Comparison of ENCODE assay signal across 28 cellular contexts in genomic region chr4:1416051-1416947, GRCh38. TPM values are rescaled to one million over a fixed set of nuclear protein-coding genes. Genes with fewer than 3 reads are reported as not detected.
DNase-seq lines count a peak whose midpoint lies in the region; ATAC-seq, FAIRE-seq and TF ChIP-seq lines count a peak whose summit lies in the region.
"Had no signal": no experiment of that assay in that cellular context is flagged by ENCODE, and none has a peak within 500 bp of the region (broad histone marks: within the 10 kb centered on the region; RNA-seq: fewer than 3 reads in every experiment).

No MANE protein-coding gene starts in this region.

- H3F3A ChIP-seq in GM23338 (replicated peaks; ENCODE audit: low read depth) = 0 out of 2 replicates have a peak, but pooled peaks cover 3% of the 10 kb centered on the region

- H3K36me3 ChIP-seq in GM23338 (ENCODE audit: insufficient read depth) = no peaks in the 10 kb centered on the region
- H3K36me3 ChIP-seq in small intestine (ENCODE audit: control insufficient read depth in 2 of 2, insufficient read depth in 2 of 2, low read length in 2 of 2) = no peaks in the 10 kb centered on the region
- H3K36me3 ChIP-seq: BLaER1 treated with 17β-estradiol and CSF1 and Interleukin-3, amounts not matched to agents 10 nM and 100 nM had no signal

- H3K27ac Mint-ChIP-seq in GM23338 = no peak overlapping the region
- H3K27ac Mint-ChIP-seq: endodermal cell, immature natural killer cell, memory B cell had no signal

- H3K4me1 Mint-ChIP-seq in GM23338 = peaks cover 3% of the 10 kb centered on the region; the same call in 2 of the 3 replicates
- H3K4me1 Mint-ChIP-seq: endodermal cell, memory B cell had no signal

- H3K27ac ChIP-seq in GM23338 (ENCODE audit: low read depth) (no peak overlapping the region), small intestine (ENCODE audit: low read depth in 1 of 2, low read length in 1 of 2) (no peak overlapping the region)
- H3K27ac ChIP-seq: BLaER1 treated with 17β-estradiol and CSF1 and Interleukin-3, amounts not matched to agents 10 nM and 100 nM; skin epidermis had no signal

- no peak overlapping the region; the same call in 2 of the 3 replicates for H3K4me3 Mint-ChIP-seq in GM23338
- H3K4me3 Mint-ChIP-seq: central memory CD8-positive, alpha-beta T cell; memory B cell had no signal

- no peak for FAIRE-seq in small intestine (lab: Jason Lieb, UNC)
- FAIRE-seq: GM19239, H54 had no signal

- H2AFZ ChIP-seq in GM23338 = no peak overlapping the region

- H3K27me3 ChIP-seq in GM23338 (ENCODE audit: insufficient read depth) (peaks cover 30% of the 10 kb centered on the region), small intestine (ENCODE audit: control insufficient read depth in 2 of 2, insufficient read depth in 2 of 2, low read length in 2 of 2) (peaks cover 3 to 35% of the 10 kb centered on the region in 2 donors)

- no peaks in the 10 kb centered on the region for H3K79me2 ChIP-seq in GM23338 (replicated peaks; ENCODE audit: insufficient read depth)

- H3K4me1 ChIP-seq in GM23338 (ENCODE audit: insufficient read depth) = no peaks in the 10 kb centered on the region
- H3K4me1 ChIP-seq in small intestine (ENCODE audit: control insufficient read depth in 2 of 2, insufficient read depth in 1 of 2, low read depth in 1 of 2, low read length in 1 of 2) = no peaks in the 10 kb centered on the region
- H3K4me1 ChIP-seq: BLaER1 treated with 17β-estradiol and CSF1 and Interleukin-3, amounts not matched to agents 10 nM and 100 nM had no signal

- no peaks in the 10 kb centered on the region for H3K36me3 Mint-ChIP-seq in GM23338 (ENCODE audit: low read depth)
- H3K36me3 Mint-ChIP-seq: immature natural killer cell, memory B cell had no signal

- WGBS in small intestine, 3 donors = 59 to 66% (median 63%) methylated on average over 25 to 27 of the region's 27 CpGs

- no peak for TF ChIP-seq CTCF in GM23338 (conservative IDR thresholded peaks at IDR 0.05; ENCODE audit: low read depth in 2 of 2)

- no peaks in the 10 kb centered on the region for H3K9me3 ChIP-seq in small intestine (ENCODE audit: control insufficient read depth, low read depth)

- H3K9me2 ChIP-seq in GM23338 (ENCODE audit: insufficient read depth) = no peaks in the 10 kb centered on the region

- DNase-seq in activated CD8-positive, alpha-beta memory T cell treated with anti-CD3 and anti-CD28 coated beads for 24 hours = peak; percentile 54
- no peak for DNase-seq in activated CD8-positive, alpha-beta memory T cell treated with anti-CD3 and anti-CD28 coated beads, Interleukin-2, amount 50 U/mL, for 4 hours
- DNase-seq in GM23338 (ENCODE audit: low spot score) = no peak
- DNase-seq in ecto neural progenitor cell (ENCODE audit: low spot score) = peak; percentile 43
- peak; percentile 64 for DNase-seq in posterior vena cava (ENCODE audit: low spot score)
- DNase-seq in small intestine = no peak
- DNase-seq in SK-N-DZ (ENCODE audit: low spot score) = no peak
- no peak for DNase-seq in OCI-M2 (lab: John Stamatoyannopoulos, UW; ENCODE audit: unreplicated experiment)
- DNase-seq: activated CD4-positive, CD25-positive, alpha-beta regulatory T cell; activated effector memory CD4-positive, alpha-beta T cell treated with Interleukin-2 at 50 U/mL for 16 hours; amygdala; GDM1; immature natural killer cell; NCI-H774; OCI-M1; stimulated activated CD4-positive, alpha-beta T cell treated with anti-CD3 and anti-CD28 coated beads, Interleukin-4, amount 100 ng/mL, for 1 hour; T-helper 9 cell had no signal

- no peak overlapping the region for H3K4me2 ChIP-seq in GM23338
- H3K4me2 ChIP-seq: BLaER1 treated with 17β-estradiol and CSF1 and Interleukin-3, amounts not matched to agents 10 nM and 100 nM had no signal

- intact Hi-C loops in posterior vena cava (cut with DNase I) = no loop called here

- H3K27me3 Mint-ChIP-seq in GM23338 (ENCODE audit: insufficient read depth, low read depth, poor library complexity) = peaks cover 41% of the 10 kb centered on the region

- H3K4me3 ChIP-seq in GM23338 = no peak overlapping the region
- no peak overlapping the region for H3K4me3 ChIP-seq in small intestine (ENCODE audit: low read depth in 1 of 2, low read length in 2 of 2)
- H3K4me3 ChIP-seq: BLaER1 treated with 17β-estradiol and CSF1 and Interleukin-3, amounts not matched to agents 10 nM and 100 nM; skin epidermis had no signal

- no peaks in the 10 kb centered on the region; the same call in 2 of the 3 replicates for H3K9me3 Mint-ChIP-seq in GM23338
- H3K9me3 Mint-ChIP-seq: central memory CD8-positive, alpha-beta T cell; endodermal cell; immature natural killer cell; memory B cell had no signal

- no peaks in the 10 kb centered on the region for H4K20me1 ChIP-seq in GM23338 (replicated peaks; ENCODE audit: insufficient read depth)

- peak; percentile 4; the same call in 1 of the 3 replicates for ATAC-seq in GM23338
- ATAC-seq: naive thymus-derived CD4-positive, alpha-beta T cell had no signal

TF ChIP-seq in GM23338, 12 proteins besides CTCF, POLR2A, EP300 and RAD21:
- TF ChIP-seq STAT1 (IDR thresholded peaks at IDR 0.05; ENCODE audit: unreplicated experiment) = no peak
- TF ChIP-seq ZNF462 (CRISPR knock-in tag; IDR thresholded peaks at IDR 0.05) = no peak
- no peak for TF ChIP-seq ETS1 (IDR thresholded peaks at IDR 0.05)

RNA-seq across cellular contexts. Expression of gene NKX1-1, which starts 10.1 kb away (rescaled TPM):
- total RNA-seq in GM23338 (2014; rRNA removed; shearing (Covaris generic)) = not detected in 2 replicates
- polyA plus RNA-seq in GM23338 (2016; fragmentation: Nextera tagmentation; extraction: Ambion mirVana) = not detected in 2 replicates
- not detected for total RNA-seq in posterior vena cava
- not detected for polyA plus RNA-seq in small intestine
- not detected in 2 replicates for polyA plus RNA-seq in SK-N-DZ (2014; cell fraction: cytosol; rRNA removed)
- not detected in 2 replicates for polyA plus RNA-seq in SK-N-DZ (2014; cell fraction: nucleus; rRNA removed)
- total RNA-seq: A673; endodermal cell; naive thymus-derived CD4-positive, alpha-beta T cell; SK-MEL-5; urinary bladder had no signal
- polyA plus RNA-seq: immature natural killer cell; naive thymus-derived CD4-positive, alpha-beta T cell; urinary bladder had no signal

Comparison
In these comparisons a context has a peak if more than half of its experiments do, and no peak if none do; other contexts are left out.
1. DNase-seq: peak in activated CD8-positive, alpha-beta memory T cell treated with anti-CD3 and anti-CD28 coated beads for 24 hours (single experiment), ecto neural progenitor cell (single experiment) and posterior vena cava (single experiment); none in activated CD8-positive, alpha-beta memory T cell treated with anti-CD3 and anti-CD28 coated beads, Interleukin-2, amount 50 U/mL, for 4 hours (single experiment), GM23338 (single experiment), small intestine (single experiment), SK-N-DZ (single experiment) and OCI-M2 (single experiment).